8 cellular contexts compared by ENCODE assay signal in genomic region chr3:138835177-138835757, GRCh38. TPM values are rescaled to one million over a fixed set of nuclear protein-coding genes. Genes with fewer than 3 reads are reported as not detected.
DNase-seq lines count a peak whose midpoint lies in the region; ATAC-seq, FAIRE-seq and TF ChIP-seq lines count a peak whose summit lies in the region.

No MANE protein-coding gene starts in this region.

- in situ Hi-C loops in GM13977 (cut with MboI; ENCODE audit: low pct_unique_long_range_greater_than_20kb, low sequenced_read_pairs, unreplicated experiment): no loop called here

- H3K9me3 Mint-ChIP-seq in IgD-negative memory B cell (no peaks in the 10 kb centered on the region), type B pancreatic cell (no peaks in the 10 kb centered on the region)

- H3K36me3 ChIP-seq in bronchial epithelial cell (ENCODE audit: control insufficient read depth, insufficient read depth, low read length) (no peaks in the 10 kb centered on the region), lower lobe of right lung (no peaks in the 10 kb centered on the region)

- intact Hi-C loops in lower lobe of right lung (cut with DNase I): no loop called here

- H3K36me3 Mint-ChIP-seq in IgD-negative memory B cell: no peaks in the 10 kb centered on the region
- peaks cover 4% of the 10 kb centered on the region for H3K36me3 Mint-ChIP-seq in type B pancreatic cell

- ATAC-seq in lower lobe of right lung: peak in 1 of 2 donors; percentile 5

- TF ChIP-seq CTCF in GM13977 (IDR thresholded peaks at IDR 0.05; ENCODE audit: extremely low read depth, insufficient read depth, missing control alignments): no peak
- TF ChIP-seq CTCF in bronchial epithelial cell (IDR thresholded peaks at IDR 0.05; ENCODE audit: insufficient read depth, low read length, severe bottlenecking): no peak
- no peak for TF ChIP-seq CTCF in lower lobe of right lung (IDR thresholded peaks at IDR 0.05)
- TF ChIP-seq CTCF in type B pancreatic cell (conservative IDR thresholded peaks at IDR 0.05): no peak

- H3K27ac Mint-ChIP-seq in IgD-negative memory B cell: peak overlapping the region; percentile 87 to 97 (median 95)
- peak overlapping the region; percentile 92 for H3K27ac Mint-ChIP-seq in type B pancreatic cell

- H3K4me1 Mint-ChIP-seq in IgD-negative memory B cell (peaks cover 14 to 22% (median 21%) of the 10 kb centered on the region in 3 donors), type B pancreatic cell (ENCODE audit: unreplicated experiment) (peaks cover 7% of the 10 kb centered on the region)

- peak overlapping the region; percentile 86 to 99 (median 94) for H3K4me3 Mint-ChIP-seq in IgD-negative memory B cell
- peak overlapping the region; percentile 91 for H3K4me3 Mint-ChIP-seq in type B pancreatic cell

- no peak for TF ChIP-seq POLR2A in H54 (IDR thresholded peaks at IDR 0.05; ENCODE audit: low read depth, low read length)

- H3K4me3 ChIP-seq in bronchial epithelial cell (ENCODE audit: low read depth, low read length) (peak overlapping the region; percentile 79), lower lobe of right lung (peak overlapping the region; percentile 96)

- H3K27me3 ChIP-seq in bronchial epithelial cell (ENCODE audit: control insufficient read depth, insufficient read depth, low read length): no peaks in the 10 kb centered on the region
- no peaks in the 10 kb centered on the region for H3K27me3 ChIP-seq in lower lobe of right lung (ENCODE audit: low read depth)

- H3K27me3 Mint-ChIP-seq in IgD-negative memory B cell: no peaks in the 10 kb centered on the region
- no peaks in the 10 kb centered on the region for H3K27me3 Mint-ChIP-seq in type B pancreatic cell

- peak overlapping the region; percentile 98 for H3K27ac ChIP-seq in lower lobe of right lung

- DNase-seq in GM13977 (ENCODE audit: low spot score): peak; percentile 30
- DNase-seq in bronchial epithelial cell (ENCODE audit: low read depth): no peak
- DNase-seq in lower lobe of right lung: no peak
- no peak for DNase-seq in type B pancreatic cell (ENCODE audit: extremely low spot score, unreplicated experiment)
- DNase-seq in stimulated activated CD4-positive, alpha-beta T cell treated with anti-CD3 and anti-CD28 coated beads, Interleukin-4, amount 100 ng/mL, for 4 hours: no peak
- DNase-seq in amniotic stem cell (lab: John Stamatoyannopoulos, UW): no peak
- DNase-seq in H54 (ENCODE audit: insufficient read length, low spot score): no peak

- H3K9me3 ChIP-seq in lower lobe of right lung: no peaks in the 10 kb centered on the region

- H3K4me1 ChIP-seq in lower lobe of right lung: peaks cover 16% of the 10 kb centered on the region

- FAIRE-seq in bronchial epithelial cell (lab: Jason Lieb, UNC): no peak
- no peak for FAIRE-seq in H54 (lab: Jason Lieb, UNC)

RNA-seq across cellular contexts. Expression of gene PIK3CB, which starts 0.5 kb away (rescaled TPM):
- polyA plus RNA-seq in IgD-negative memory B cell: 9.2 TPM
- total RNA-seq in bronchial epithelial cell: 11.3 and 15.0 TPM in 2 replicates
- 44.6 TPM for total RNA-seq in lower lobe of right lung
- 14.8 and 16.7 TPM in 2 replicates for total RNA-seq in type B pancreatic cell (ENCODE audit: low replicate concordance)
